22 cellular contexts compared by ENCODE assay signal in the genomic region with DNA sequence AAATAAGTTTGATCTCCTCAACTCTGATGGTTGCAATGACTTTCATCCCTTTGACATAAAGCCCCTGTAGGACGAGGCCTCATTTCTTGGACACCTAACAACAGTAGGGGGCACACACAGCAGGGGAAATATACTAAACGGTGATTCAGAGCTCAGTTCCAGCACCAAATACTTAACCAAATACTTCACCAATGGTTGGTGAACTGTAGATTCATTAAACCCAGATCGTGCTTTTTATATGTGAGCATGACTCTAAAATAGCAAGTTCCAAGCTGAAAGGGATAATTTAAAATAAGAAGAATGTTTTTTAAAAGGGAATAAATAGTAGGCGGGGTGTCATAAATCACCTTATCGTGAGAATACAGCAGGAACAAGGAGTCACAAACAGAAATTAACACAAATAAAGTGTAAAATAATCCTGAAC. TPM values are rescaled to one million over a fixed set of nuclear protein-coding genes. Genes with fewer than 3 reads are reported as not detected.
DNase-seq lines count a peak whose midpoint lies in the region; ATAC-seq and TF ChIP-seq lines count a peak whose summit lies in the region.
"Had no signal": no experiment of that assay in that cellular context is flagged by ENCODE, and none has a peak within 500 bp of the region (broad histone marks: within the 10 kb centered on the region; RNA-seq: fewer than 3 reads in every experiment).

No MANE protein-coding gene starts in this region.

- H3K27me3 ChIP-seq in Loucy (ENCODE audit: insufficient read depth, low read length, poor library complexity, severe bottlenecking) (no peaks in the 10 kb centered on the region), endocrine pancreas (ENCODE audit: control insufficient read depth, insufficient read depth, low read length) (no peaks in the 10 kb centered on the region)
- H3K27me3 ChIP-seq: right atrium auricular region had no signal

- no peak overlapping the region for H3K4me2 ChIP-seq in Loucy (ENCODE audit: low read depth, low read length, poor library complexity, severe bottlenecking)
- H3K4me2 ChIP-seq: KMS-11 had no signal

- H3K9me3 Mint-ChIP-seq in osteocyte (ENCODE audit: unreplicated experiment) = no peaks in the 10 kb centered on the region
- H3K9me3 Mint-ChIP-seq: natural killer cell had no signal

- H3K9ac ChIP-seq in Loucy (ENCODE audit: low read depth, low read length, poor library complexity, severe bottlenecking) (no peak overlapping the region), endocrine pancreas (ENCODE audit: control insufficient read depth, insufficient read depth, low read length) (no peak overlapping the region)
- H3K9ac ChIP-seq: KMS-11 had no signal

- H3K79me2 ChIP-seq in Loucy (ENCODE audit: insufficient read depth, low read length) = no peaks in the 10 kb centered on the region

- H3K27me3 Mint-ChIP-seq in osteocyte (ENCODE audit: unreplicated experiment) = no peaks in the 10 kb centered on the region
- H3K27me3 Mint-ChIP-seq: activated naive CD8-positive, alpha-beta T cell had no signal

- no peak overlapping the region for H3K4me3 Mint-ChIP-seq in osteocyte (ENCODE audit: unreplicated experiment)
- H3K4me3 Mint-ChIP-seq: activated naive CD8-positive, alpha-beta T cell; CD14-positive monocyte; natural killer cell had no signal

- no peaks in the 10 kb centered on the region for H3F3A ChIP-seq in Loucy (ENCODE audit: low read depth)

- no peaks in the 10 kb centered on the region for H3K9me2 ChIP-seq in Loucy (replicated peaks; ENCODE audit: low read depth, low read length)

- H3K4me1 Mint-ChIP-seq in osteocyte (ENCODE audit: unreplicated experiment) = no peaks in the 10 kb centered on the region
- H3K4me1 Mint-ChIP-seq: CD14-positive monocyte, natural killer cell had no signal

- H3K4me3 ChIP-seq in Loucy (ENCODE audit: low read length, poor library complexity, severe bottlenecking) = no peak overlapping the region
- H3K4me3 ChIP-seq in endocrine pancreas (ENCODE audit: control insufficient read depth, insufficient read depth, low read length) = peak overlapping the region; percentile 35
- H3K4me3 ChIP-seq: right atrium auricular region had no signal

- peaks cover 58% of the 10 kb centered on the region for H3K36me3 Mint-ChIP-seq in osteocyte (ENCODE audit: unreplicated experiment)

- peaks cover 43% of the 10 kb centered on the region for H3K36me3 ChIP-seq in Loucy (ENCODE audit: insufficient read depth, low read length)
- H3K36me3 ChIP-seq in endocrine pancreas (ENCODE audit: control insufficient read depth, insufficient read depth, low read length) = peaks cover 2% of the 10 kb centered on the region

- H3K4me1 ChIP-seq in Loucy (ENCODE audit: insufficient read depth, low read length, poor library complexity, severe bottlenecking) (no peaks in the 10 kb centered on the region), endocrine pancreas (ENCODE audit: control insufficient read depth, insufficient read depth, low read length) (peaks cover 19% of the 10 kb centered on the region)
- H3K4me1 ChIP-seq: right atrium auricular region had no signal

- no peaks in the 10 kb centered on the region for H4K20me1 ChIP-seq in Loucy (ENCODE audit: insufficient read depth, low read length, poor library complexity, severe bottlenecking)

- H3K9me3 ChIP-seq in Loucy (ENCODE audit: insufficient read depth, low read depth, low read length) (no peaks in the 10 kb centered on the region), endocrine pancreas (ENCODE audit: control insufficient read depth, low read length) (no peaks in the 10 kb centered on the region)
- H3K9me3 ChIP-seq: right atrium auricular region had no signal

- no peak overlapping the region for H3K27ac Mint-ChIP-seq in osteocyte (ENCODE audit: unreplicated experiment)
- H3K27ac Mint-ChIP-seq: activated naive CD8-positive, alpha-beta T cell; CD14-positive monocyte; natural killer cell had no signal

- DNase-seq in ELR (ENCODE audit: low read depth) (peak; percentile 29), osteocyte (ENCODE audit: extremely low spot score, unreplicated experiment) (no peak), GOT3 (lab: John Stamatoyannopoulos, UW) (no peak), NCI-H146 treated with DMSO at 0.1 percent for 48 hours (lab: John Stamatoyannopoulos, UW; ENCODE audit: unreplicated experiment) (no peak)
- DNase-seq: activated CD8-positive, alpha-beta memory T cell treated with anti-CD3 and anti-CD28 coated beads, Interleukin-2, amount 50 U/mL, for 4 hours; cerebellar nuclear complex; EL; left cardiac atrium; natural killer cell; NCI-H146; NCI-H510A; trophoblast cell had no signal

- TF ChIP-seq CTCF in Loucy (conservative IDR thresholded peaks at IDR 0.05; ENCODE audit: low read length) = peak; percentile 33
- peak; percentile 8 for TF ChIP-seq CTCF in osteocyte (IDR thresholded peaks at IDR 0.05)

- ATAC-seq in GM19035 (IDR thresholded peaks at IDR 0.05; ENCODE audit: unreplicated experiment) (no peak), HG03280 (IDR thresholded peaks at IDR 0.05; ENCODE audit: unreplicated experiment) (no peak)
- ATAC-seq: activated CD4-positive, CD25-positive, alpha-beta regulatory T cell treated with anti-CD3 and anti-CD28 coated beads, Interleukin-2, amount 50 U/mL, for 24 hours; left cardiac atrium; natural killer cell had no signal

- no peak overlapping the region for H2AFZ ChIP-seq in Loucy (ENCODE audit: low read length)

RNA-seq across cellular contexts. Expression of gene ATG2B, which starts 53.2 kb away (rescaled TPM):
- 26.9 and 27.8 TPM in 2 replicates for total RNA-seq in osteocyte

RNA-seq across cellular contexts. Expression of gene GSKIP, which starts 53.4 kb away (rescaled TPM):
- 15.6 and 18.2 TPM in 2 replicates for total RNA-seq in osteocyte

RNA-seq across cellular contexts. Expression of gene BDKRB1, which starts 53.9 kb away (rescaled TPM):
- not detected in 2 replicates for total RNA-seq in osteocyte
- total RNA-seq: H1, natural killer cell had no signal
